Comparison of ENCODE assay signal across 3 cellular contexts in genomic region chrX:1308917-1309316, GRCh38.
TF ChIP-seq lines count a peak whose summit lies in the region.

No MANE protein-coding gene starts in this region.

TF ChIP-seq in HEK293, 187 proteins besides CTCF, POLR2A, EP300 and RAD21:
- TF ChIP-seq ZNF10 (tag by site-specific recombination; IDR thresholded peaks at IDR 0.05), result peak; percentile 88
TF ChIP-seq in HEK293: peak in this region for 1; not testable (repeated sequence) for 186.

TF ChIP-seq in WTC11, 78 proteins besides CTCF, POLR2A, EP300 and RAD21:
- TF ChIP-seq GTF2I (CRISPR knock-in tag; conservative IDR thresholded peaks at IDR 0.05), result peak; percentile 45; the same call in 1 of the 2 replicates

TF ChIP-seq in K562, 482 proteins besides CTCF, POLR2A, EP300 and RAD21:
- peak; percentile 91 for TF ChIP-seq ZNF134 (CRISPR knock-in tag; conservative IDR thresholded peaks at IDR 0.05)
